ENCODE assay signal across 14 cellular contexts in genomic region chr9:12604154-12604825, GRCh38.
DNase-seq lines count a peak whose midpoint lies in the region; ATAC-seq and TF ChIP-seq lines count a peak whose summit lies in the region.
"Had no signal": no experiment of that assay in that cellular context is flagged by ENCODE, and none has a peak within 500 bp of the region (broad histone marks: within the 10 kb centered on the region; RNA-seq: fewer than 3 reads in every experiment).

No MANE protein-coding gene starts in this region.

- H3K4me3 ChIP-seq in OCI-LY7 (ENCODE audit: low read depth, low read length, poor library complexity, severe bottlenecking) = no peak overlapping the region
- H3K4me3 ChIP-seq: dorsolateral prefrontal cortex, GM12878, skin epidermis had no signal

- H3K9me3 ChIP-seq in OCI-LY7 (ENCODE audit: low read length) = no peaks in the 10 kb centered on the region

- POLR2A ChIA-PET in OCI-LY7 (lab: Charles Lee) = interaction anchor here (1.0 kb wide), 1 partner anchor 35 kb away, joined by 3 read pairs; no protein-coding TSS in a partner anchor

- H3K27ac ChIP-seq in OCI-LY7 (ENCODE audit: low read depth, low read length, poor library complexity, severe bottlenecking) = no peak overlapping the region
- H3K27ac ChIP-seq: dorsolateral prefrontal cortex, skin epidermis had no signal

- no peaks in the 10 kb centered on the region for H3K79me2 ChIP-seq in OCI-LY7 (ENCODE audit: insufficient read depth, low read depth, low read length)

- no peak for TF ChIP-seq CTCF in OCI-LY7 (conservative IDR thresholded peaks at IDR 0.05; ENCODE audit: low read length)

- H4K20me1 ChIP-seq in OCI-LY7 (ENCODE audit: insufficient read depth, low read length) = no peaks in the 10 kb centered on the region

- H2AFZ ChIP-seq in OCI-LY7 (ENCODE audit: low read length) = no peak overlapping the region

- BruUV-seq in OCI-LY7 (replicated peaks; lab: Mats Ljungman, UMichigan) = no TSS peak

- no peaks in the 10 kb centered on the region for H3K36me3 ChIP-seq in OCI-LY7 (ENCODE audit: insufficient read depth, low read length)

- no peaks in the 10 kb centered on the region for H3K4me1 ChIP-seq in OCI-LY7 (ENCODE audit: insufficient read depth, low read length, poor library complexity, severe bottlenecking)

- ATAC-seq in HG03439 (IDR thresholded peaks at IDR 0.05; ENCODE audit: unreplicated experiment) = no peak
- ATAC-seq: GM12878, T-cell had no signal

- DNase-seq in DMS53 (lab: John Stamatoyannopoulos, UW) (peak; percentile 27), HT-29 (ENCODE audit: low spot score) (peak; percentile 38), astrocyte of the hippocampus (ENCODE audit: low read depth, low spot score) (peak; percentile 64), iris pigment epithelial cell (ENCODE audit: low read depth) (peak; percentile 49), OCI-LY7 (ENCODE audit: low spot score) (no peak), NCI-H2107 (lab: John Stamatoyannopoulos, UW) (no peak)
- no peak for DNase-seq in stimulated activated CD4-positive, alpha-beta T cell treated with anti-CD3 and anti-CD28 coated beads, Interleukin-2, amount 100 ng/mL, for 24 hours
- DNase-seq: activated gamma-delta T cell, dorsolateral prefrontal cortex, NCI-H1092 treated with DMSO at 0.1 percent for 48 hours, T-cell had no signal

- H3K9me2 ChIP-seq in OCI-LY7 (ENCODE audit: insufficient read depth, low read length) = no peaks in the 10 kb centered on the region

- intact Hi-C loops in OCI-LY7 (cut with micrococcal nuclease; ENCODE audit: unreplicated experiment) = no loop called here

- H3K4me2 ChIP-seq in OCI-LY7 (ENCODE audit: low read length) = no peak overlapping the region

- CTCF ChIA-PET in OCI-LY7 (lab: Charles Lee; ENCODE audit: unreplicated experiment) = no interaction called here

Comparison
In these comparisons a context has a peak if more than half of its experiments do, and no peak if none do; other contexts are left out.
1. DNase-seq: peak in DMS53 (single experiment), HT-29 (single experiment), astrocyte of the hippocampus (single experiment) and iris pigment epithelial cell (single experiment); none in stimulated activated CD4-positive, alpha-beta T cell treated with anti-CD3 and anti-CD28 coated beads, Interleukin-2, amount 100 ng/mL, for 24 hours (0 of 2), OCI-LY7 (single experiment) and NCI-H2107 (single experiment).